In the genomic region with DNA sequence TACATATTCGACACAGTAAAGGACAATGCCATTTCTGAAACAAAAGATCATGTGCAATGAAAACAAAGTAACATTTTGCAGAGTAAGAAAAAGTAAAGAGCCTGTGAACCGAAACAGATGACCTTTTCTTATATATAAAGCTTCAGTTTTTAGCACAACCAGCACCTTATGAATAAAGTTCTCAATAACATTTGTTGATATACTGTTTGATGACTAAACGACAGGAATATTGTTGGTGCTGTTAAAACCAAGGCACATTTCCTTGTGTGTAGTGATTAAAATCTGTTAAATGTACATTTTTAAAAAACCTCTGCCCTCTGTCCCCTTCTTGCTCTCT, we compare ENCODE assay signal across 8 cellular contexts. TPM values are rescaled to one million over a fixed set of nuclear protein-coding genes. Genes with fewer than 3 reads are reported as not detected.
DNase-seq lines count a peak whose midpoint lies in the region; ATAC-seq and TF ChIP-seq lines count a peak whose summit lies in the region.

No MANE protein-coding gene starts in this region.

- H3K4me3 ChIP-seq in GM08714 (ENCODE audit: low read length) (peak overlapping the region; percentile 100; the same call in 1 of the 2 replicates), Panc1 (ENCODE audit: low read depth in 2 of 2, low read length in 2 of 2) (peak overlapping the region; percentile 76 to 85), esophagus (ENCODE audit: low read depth in 1 of 2, low read length in 2 of 2) (peak overlapping the region in 1 of 2 donors; percentile 98), prostate gland (peak overlapping the region; percentile 99 to 100)

- no peak for TF ChIP-seq CTCF in Panc1 (IDR thresholded peaks at IDR 0.05)
- no peak for TF ChIP-seq CTCF in prostate gland (IDR thresholded peaks at IDR 0.05)

- CTCF ChIA-PET in Panc1 (lab: Charles Lee): no interaction called here

- DNase-seq in Panc1 (ENCODE audit: low read depth, low spot score): no peak
- DNase-seq in prostate gland (ENCODE audit: low spot score): no peak
- no peak for DNase-seq in NCI-H69 (lab: John Stamatoyannopoulos, UW)
- DNase-seq in NCI-H1436 treated with DMSO at 0.1 percent for 48 hours (lab: John Stamatoyannopoulos, UW): no peak

- in situ Hi-C loops in Panc1 (cut with HindIII; ENCODE audit: low pct_unique_long_range_greater_than_20kb, low sequenced_read_pairs): no loop called here

- WGBS in esophagus, 2 donors: 3 to 6% methylated on average over 3 of the region's 3 CpGs
- 10% methylated on average over 3 of the region's 3 CpGs for WGBS in prostate gland

- no peaks in the 10 kb centered on the region for H3K9me3 ChIP-seq in Panc1 (ENCODE audit: control insufficient read depth, insufficient read depth, low read depth, low read length)
- no peaks in the 10 kb centered on the region for H3K9me3 ChIP-seq in esophagus (ENCODE audit: control insufficient read depth in 2 of 2, insufficient read depth in 1 of 2, low read depth in 1 of 2, low read length in 1 of 2)
- H3K9me3 ChIP-seq in prostate gland: no peaks in the 10 kb centered on the region

- no TSS peak for BruUV-seq in Panc1 (replicated peaks; lab: Mats Ljungman, UMichigan)

- no peaks in the 10 kb centered on the region for H3K27me3 ChIP-seq in Panc1 (ENCODE audit: control insufficient read depth, insufficient read depth, low read length)
- no peaks in the 10 kb centered on the region for H3K27me3 ChIP-seq in esophagus (ENCODE audit: control insufficient read depth in 1 of 2, insufficient read depth in 2 of 2, low read length in 2 of 2)
- H3K27me3 ChIP-seq in prostate gland (replicated peaks; ENCODE audit: insufficient read depth): no peaks in the 10 kb centered on the region

- POLR2A ChIA-PET in Panc1 (lab: Charles Lee): no interaction called here

- peaks cover 16% of the 10 kb centered on the region for H3K4me1 ChIP-seq in Panc1 (ENCODE audit: control insufficient read depth, insufficient read depth, low read length)
- peaks cover 0 to 2% of the 10 kb centered on the region in 2 donors for H3K4me1 ChIP-seq in esophagus (ENCODE audit: control insufficient read depth in 2 of 2, insufficient read depth in 2 of 2, low read length in 1 of 2)
- peaks cover 6% of the 10 kb centered on the region for H3K4me1 ChIP-seq in prostate gland (replicated peaks)

- no peak for TF ChIP-seq POLR2A in prostate gland (IDR thresholded peaks at IDR 0.05)

- intact Hi-C loops in Panc1 (cut with micrococcal nuclease; ENCODE audit: unreplicated experiment): no loop called here
- intact Hi-C loops in prostate gland (cut with DNase I): loop anchor here (5.0 to 10.0 kb wide), 2 partner anchors 90 to 172 kb away; no protein-coding TSS in a partner anchor

- peak overlapping the region; percentile 55 for H3K27ac ChIP-seq in Panc1 (ENCODE audit: low read length)
- peak overlapping the region; percentile 1 to 99 for H3K27ac ChIP-seq in esophagus (ENCODE audit: low read depth in 2 of 2, low read length in 1 of 2)
- peak overlapping the region; percentile 97 for H3K27ac ChIP-seq in prostate gland

- H3K36me3 ChIP-seq in Panc1 (ENCODE audit: control insufficient read depth, insufficient read depth, low read length) (no peaks in the 10 kb centered on the region), esophagus (ENCODE audit: control insufficient read depth in 2 of 2, insufficient read depth in 2 of 2, low read length in 1 of 2) (no peaks in the 10 kb centered on the region), prostate gland (no peaks in the 10 kb centered on the region)

- no peak for ATAC-seq in Panc1
- no peak for ATAC-seq in GM21723 (IDR thresholded peaks at IDR 0.05; ENCODE audit: unreplicated experiment)
- no peak for ATAC-seq in HG02938 (IDR thresholded peaks at IDR 0.05; ENCODE audit: unreplicated experiment)

RNA-seq across cellular contexts. Expression of gene PELI1, which starts 1.4 kb away (rescaled TPM):
- total RNA-seq in Panc1 (2021; ENCODE audit: unreplicated experiment) (6.7 TPM), prostate gland (10 to 100 TPM; 16.9 to 32.9 TPM)
- polyA plus RNA-seq in Panc1 (2012; ENCODE audit: insufficient read length): 3.8 TPM
- polyA plus RNA-seq in esophagus: 10 to 100 TPM; 31.7 to 51.9 TPM
